In the genomic region with DNA sequence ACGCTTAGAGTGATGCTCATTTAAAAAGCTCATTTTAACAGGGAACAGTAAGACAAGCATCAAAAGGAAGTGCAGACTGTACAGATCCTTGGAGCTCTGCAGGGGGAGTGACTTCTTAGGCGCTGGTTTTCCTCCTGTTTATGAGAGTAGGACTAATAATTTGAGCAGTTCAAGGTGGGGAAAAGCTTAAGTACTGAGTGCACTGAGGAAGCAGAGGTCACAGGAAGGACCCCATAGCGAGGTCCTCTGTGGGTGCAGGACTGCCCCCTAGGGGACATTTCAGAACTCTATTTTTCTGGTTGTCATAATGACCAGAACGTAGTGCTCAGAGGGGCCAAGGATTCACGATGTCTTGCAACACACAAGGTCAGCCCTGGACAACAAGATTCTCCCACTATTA, we compare ENCODE assay signal across 9 cellular contexts.
A peak's percentile ranks its signal among the peaks of the same experiment; 100 is the strongest.
DNase-seq lines count a peak whose midpoint lies in the region; ATAC-seq and TF ChIP-seq lines count a peak whose summit lies in the region.
"Had no signal": no experiment of that assay in that cellular context is flagged by ENCODE, and none has a peak within 500 bp of the region (broad histone marks: within the 10 kb centered on the region; RNA-seq: fewer than 3 reads in every experiment).

No MANE protein-coding gene starts in this region.

- H3K4me1 ChIP-seq in uterus: no peaks in the 10 kb centered on the region

- DNase-seq in C1 segment of cervical spinal cord (lab: John Stamatoyannopoulos, UW) (peak in 8 of 14 donors; percentile 3 to 45 (median 23)), NOMO-1 treated with dmso at 0.1 percent for 144 hours (lab: John Stamatoyannopoulos, UW; ENCODE audit: unreplicated experiment) (peak; percentile 9), ecto neural progenitor cell (ENCODE audit: low spot score) (peak; percentile 61), midbrain (lab: John Stamatoyannopoulos, UW) (peak; percentile 82), uterus (no peak), NCI-H2171 treated with DMSO at 0.1 percent for 48 hours (lab: John Stamatoyannopoulos, UW) (no peak)

- intact Hi-C loops in uterus (cut with DNase I; ENCODE audit: low total_unique reads): no loop called here

- TF ChIP-seq CTCF in GM12874 (IDR thresholded peaks at IDR 0.05; ENCODE audit: insufficient read depth, low read depth, low read length) (peak; percentile 65), uterus (IDR thresholded peaks at IDR 0.05) (peak in 2 of 4 experiments; percentile 5 to 25)

- no peaks in the 10 kb centered on the region for H3K36me3 ChIP-seq in uterus

- ATAC-seq in HG02840 (IDR thresholded peaks at IDR 0.05; ENCODE audit: low FRiP score, unreplicated experiment): no peak
- ATAC-seq: naive thymus-derived CD4-positive, alpha-beta T cell had no signal

- no peak for TF ChIP-seq POLR2A in uterus (IDR thresholded peaks at IDR 0.05)

- H3K27me3 ChIP-seq in uterus: no peaks in the 10 kb centered on the region

- no peaks in the 10 kb centered on the region for H3K9me3 ChIP-seq in uterus

- H3K4me3 ChIP-seq in uterus: no peak overlapping the region

- no peak overlapping the region for H3K27ac ChIP-seq in uterus

Comparison
In these comparisons a context has a peak if more than half of its experiments do, and no peak if none do; other contexts are left out.
1. DNase-seq: peak in C1 segment of cervical spinal cord (8 of 14), NOMO-1 treated with dmso at 0.1 percent for 144 hours (single experiment), ecto neural progenitor cell (single experiment) and midbrain (single experiment); none in uterus (0 of 2) and NCI-H2171 treated with DMSO at 0.1 percent for 48 hours (single experiment).